ENCODE assay signal across 13 cellular contexts in genomic region chr22:20247010-20247505, GRCh38. TPM values are rescaled to one million over a fixed set of nuclear protein-coding genes. Genes with fewer than 3 reads are reported as not detected.
DNase-seq lines count a peak whose midpoint lies in the region; ATAC-seq and TF ChIP-seq lines count a peak whose summit lies in the region.
"Had no signal": no experiment of that assay in that cellular context is flagged by ENCODE, and none has a peak within 500 bp of the region (broad histone marks: within the 10 kb centered on the region; RNA-seq: fewer than 3 reads in every experiment).

No MANE protein-coding gene starts in this region.

- H2BK15ac ChIP-seq in mesenchymal stem cell (ENCODE audit: low read depth, poor library complexity, severe bottlenecking): no peak overlapping the region

- no peak overlapping the region for H2BK12ac ChIP-seq in mesenchymal stem cell (ENCODE audit: low read length in 2 of 2)

- H3K4me2 ChIP-seq in mesenchymal stem cell (ENCODE audit: low read length, poor library complexity, severe bottlenecking): no peak overlapping the region

- H3K27ac ChIP-seq in mesenchymal stem cell (ENCODE audit: low read length, poor library complexity, severe bottlenecking) (no peak overlapping the region), A673 (ENCODE audit: low read depth, low read length, poor library complexity, severe bottlenecking) (no peak overlapping the region)
- H3K27ac ChIP-seq: gastrocnemius medialis, SK-N-MC had no signal

- BruUV-seq in A673 (replicated peaks; lab: Mats Ljungman, UMichigan): no TSS peak

- H3K9me3 Mint-ChIP-seq in HFFc6: no peaks in the 10 kb centered on the region
- H3K9me3 Mint-ChIP-seq in WTC11: no peaks in the 10 kb centered on the region
- H3K9me3 Mint-ChIP-seq: stimulated activated naive CD8-positive, alpha-beta T cell treated with anti-CD3 and anti-CD28 coated beads, Interleukin-15, amount 100 ng/mL, for 72 hours had no signal

- no peak overlapping the region for H2AFZ ChIP-seq in mesenchymal stem cell (ENCODE audit: low read depth, low read length)

- H3K4ac ChIP-seq in mesenchymal stem cell (ENCODE audit: low read depth in 1 of 2, low read length in 2 of 2): no peak overlapping the region

- CTCF ChIA-PET in WTC11 (lab: Charles Lee): interaction anchor here (0.8 to 4.9 kb wide), 14 partner anchors 9 to 317 kb away, joined by 3 to 40 read pairs (median 5); no protein-coding TSS in a partner anchor
- CTCF ChIA-PET in A673 (lab: Charles Lee): no interaction called here

- H3K4me3 ChIP-seq in mesenchymal stem cell (ENCODE audit: insufficient read depth in 1 of 2, low read depth in 1 of 2, low read length in 2 of 2) (no peak overlapping the region), A673 (ENCODE audit: low read depth, low read length, poor library complexity, severe bottlenecking) (no peak overlapping the region)
- H3K4me3 ChIP-seq: gastrocnemius medialis, SK-N-MC had no signal

- peak; percentile 10; the same call in 1 of the 2 replicates for TF ChIP-seq CTCF in HFFc6 (IDR thresholded peaks at IDR 0.05)
- TF ChIP-seq CTCF in WTC11 (IDR thresholded peaks at IDR 0.05): no peak
- TF ChIP-seq CTCF in A673 (conservative IDR thresholded peaks at IDR 0.05; ENCODE audit: low read depth, low read length): no peak

- H3K4me1 Mint-ChIP-seq in HFFc6 (ENCODE audit: low read depth) (peaks cover 8% of the 10 kb centered on the region; the same call in 1 of the 2 replicates), WTC11 (peaks cover 33% of the 10 kb centered on the region)

- H3K9me3 ChIP-seq in mesenchymal stem cell (ENCODE audit: control insufficient read depth, low read length) (no peaks in the 10 kb centered on the region), A673 (ENCODE audit: low read depth, low read length, poor library complexity, severe bottlenecking) (no peaks in the 10 kb centered on the region)
- H3K9me3 ChIP-seq: gastrocnemius medialis had no signal

- no peak overlapping the region for H3K4me3 Mint-ChIP-seq in HFFc6
- no peak overlapping the region for H3K4me3 Mint-ChIP-seq in WTC11
- H3K4me3 Mint-ChIP-seq: activated CD8-positive, alpha-beta T cell treated with anti-CD3 and anti-CD28 coated beads, Interleukin-2, amount 10 ng/mL, durations not matched to agents 7 days and 5 days; stimulated activated naive CD8-positive, alpha-beta T cell treated with anti-CD3 and anti-CD28 coated beads, Interleukin-15, amount 100 ng/mL, for 72 hours had no signal

- H3K27me3 Mint-ChIP-seq in HFFc6 (ENCODE audit: insufficient read depth) (peaks cover 6% of the 10 kb centered on the region), WTC11 (ENCODE audit: low read depth) (no peaks in the 10 kb centered on the region)
- H3K27me3 Mint-ChIP-seq: stimulated activated naive CD8-positive, alpha-beta T cell treated with anti-CD3 and anti-CD28 coated beads, Interleukin-15, amount 100 ng/mL, for 72 hours had no signal

- no peak overlapping the region for H3K18ac ChIP-seq in mesenchymal stem cell (ENCODE audit: low read depth in 1 of 2, low read length in 2 of 2)

- 68% methylated on average over 16 of the region's 16 CpGs for WGBS in mesenchymal stem cell

- no peaks in the 10 kb centered on the region for H3K79me1 ChIP-seq in mesenchymal stem cell (replicated peaks; ENCODE audit: low read length, poor library complexity, severe bottlenecking)

- H4K91ac ChIP-seq in mesenchymal stem cell (ENCODE audit: low read length): no peak overlapping the region

- peaks cover 0 to 6% of the 10 kb centered on the region in 2 experiments for H3K36me3 ChIP-seq in mesenchymal stem cell (ENCODE audit: control insufficient read depth in 1 of 2, insufficient read depth in 2 of 2, low read depth in 1 of 2, low read length in 2 of 2)
- H3K36me3 ChIP-seq in A673 (ENCODE audit: insufficient read depth, low read length, poor library complexity, severe bottlenecking): no peaks in the 10 kb centered on the region
- H3K36me3 ChIP-seq: gastrocnemius medialis had no signal

- no peak overlapping the region for H2BK5ac ChIP-seq in mesenchymal stem cell (ENCODE audit: low read depth, low read length, poor library complexity, severe bottlenecking)

- H3K9ac ChIP-seq in mesenchymal stem cell (ENCODE audit: low read length): no peak overlapping the region

- intact Hi-C loops in A673 (cut with micrococcal nuclease; ENCODE audit: unreplicated experiment): no loop called here

- no peak overlapping the region for H3K27ac Mint-ChIP-seq in HFFc6
- H3K27ac Mint-ChIP-seq in WTC11: no peak overlapping the region
- H3K27ac Mint-ChIP-seq: activated CD8-positive, alpha-beta T cell treated with anti-CD3 and anti-CD28 coated beads, Interleukin-2, amount 10 ng/mL, durations not matched to agents 7 days and 5 days had no signal

- H3K14ac ChIP-seq in mesenchymal stem cell (ENCODE audit: low read length in 2 of 2): no peak overlapping the region

- DNase-seq in ELF-1 (ENCODE audit: low read depth, low spot score) (peak; percentile 17), HFFc6 (peak; percentile 46), WTC11 (ENCODE audit: low spot score) (peak; percentile 30), mesenchymal stem cell (peak; percentile 72), cerebellar nuclear complex (lab: John Stamatoyannopoulos, UW) (no peak), A673 (ENCODE audit: low spot score) (no peak), DMS79 (lab: John Stamatoyannopoulos, UW) (no peak)
- DNase-seq: activated CD8-positive, alpha-beta T cell treated with anti-CD3 and anti-CD28 coated beads, Interleukin-2, amount 10 ng/mL, durations not matched to agents 7 days and 5 days; midbrain; stimulated activated naive CD8-positive, alpha-beta T cell treated with anti-CD3 and anti-CD28 coated beads, Interleukin-15, amount 100 ng/mL, for 72 hours had no signal

- H3K27me3 ChIP-seq in mesenchymal stem cell (ENCODE audit: control insufficient read depth in 1 of 2, insufficient read depth in 1 of 2, low read length in 2 of 2) (peaks cover 0 to 19% of the 10 kb centered on the region in 2 experiments), A673 (replicated peaks; ENCODE audit: insufficient read depth, low read depth, low read length, poor library complexity) (no peaks in the 10 kb centered on the region)
- H3K27me3 ChIP-seq: gastrocnemius medialis had no signal

- POLR2A ChIA-PET in WTC11 (lab: Charles Lee) (no interaction called here), A673 (lab: Charles Lee; ENCODE audit: low non-redundant PET) (no interaction called here)

- no peak overlapping the region for H2BK120ac ChIP-seq in mesenchymal stem cell (ENCODE audit: low read depth, low read length)

- peak; percentile 29; the same call in 1 of the 2 replicates for ATAC-seq in WTC11
- ATAC-seq in HG03025 (IDR thresholded peaks at IDR 0.05; ENCODE audit: low FRiP score, unreplicated experiment): no peak
- ATAC-seq: activated CD8-positive, alpha-beta T cell treated with anti-CD3 and anti-CD28 coated beads, Interleukin-2, amount 10 ng/mL, durations not matched to agents 7 days and 5 days; stimulated activated naive CD8-positive, alpha-beta T cell treated with anti-CD3 and anti-CD28 coated beads, Interleukin-15, amount 100 ng/mL, for 72 hours had no signal

- H3K4me1 ChIP-seq in mesenchymal stem cell (ENCODE audit: control insufficient read depth, insufficient read depth, low read depth, low read length): peaks cover 61% of the 10 kb centered on the region
- peaks cover 34% of the 10 kb centered on the region for H3K4me1 ChIP-seq in A673 (ENCODE audit: insufficient read depth, low read length, poor library complexity, severe bottlenecking)

- H3K23ac ChIP-seq in mesenchymal stem cell (ENCODE audit: low read length in 2 of 2): no peak overlapping the region

- H4K8ac ChIP-seq in mesenchymal stem cell (ENCODE audit: low read length): peak overlapping the region; percentile 16

- H3K36me3 Mint-ChIP-seq in HFFc6 (ENCODE audit: low read depth) (no peaks in the 10 kb centered on the region), WTC11 (no peaks in the 10 kb centered on the region)

- no peak overlapping the region for H2AK5ac ChIP-seq in mesenchymal stem cell (ENCODE audit: low read length, severe bottlenecking)

TF ChIP-seq in WTC11, 78 proteins besides CTCF, POLR2A, EP300 and RAD21:
- TF ChIP-seq TEAD4 (CRISPR knock-in tag; IDR thresholded peaks at IDR 0.05): no peak
- TF ChIP-seq CREM (CRISPR knock-in tag; IDR thresholded peaks at IDR 0.05): no peak
- no peak for TF ChIP-seq GABPB1 (CRISPR knock-in tag; IDR thresholded peaks at IDR 0.05)
- no peak for TF ChIP-seq HMGA2 (CRISPR knock-in tag; IDR thresholded peaks at IDR 0.05)
- no peak for TF ChIP-seq IRF2 (CRISPR knock-in tag; IDR thresholded peaks at IDR 0.05; ENCODE audit: borderline replicate concordance, low read depth)
- no peak for TF ChIP-seq MXD4 (CRISPR knock-in tag; IDR thresholded peaks at IDR 0.05; ENCODE audit: borderline replicate concordance)
- TF ChIP-seq ZNF281 (CRISPR knock-in tag; IDR thresholded peaks at IDR 0.05): no peak

RNA-seq across cellular contexts. Expression of gene RTN4R, which starts 21.1 kb away (rescaled TPM):
- under 1 TPM; 0.14 to 0.85 (median 0.35) TPM for total RNA-seq in HFFc6 (2021; fragmentation: NEBNext Ultra II Directional; extraction: Animal tissue kit (Norgen Biotek cat#: 25700))
- total RNA-seq in WTC11 (2021) (23.0 to 27.0 TPM (median 25.0 TPM) in 3 replicates), A673 (2021) (9.6 and 9.9 TPM in 2 replicates)
- 0.79 TPM for polyA plus RNA-seq in mesenchymal stem cell (2013, experiment 1 of 2)
- polyA plus RNA-seq in mesenchymal stem cell (2013, experiment 2 of 2): 0.93 TPM

Comparison
In these comparisons a context has a peak if more than half of its experiments do, and no peak if none do; other contexts are left out.
1. DNase-seq: peak in ELF-1 (single experiment), HFFc6 (single experiment), WTC11 (single experiment) and mesenchymal stem cell (single experiment); none in cerebellar nuclear complex (0 of 2), A673 (single experiment) and DMS79 (single experiment).